ENCODE assay signal across 33 cellular contexts in the genomic region with DNA sequence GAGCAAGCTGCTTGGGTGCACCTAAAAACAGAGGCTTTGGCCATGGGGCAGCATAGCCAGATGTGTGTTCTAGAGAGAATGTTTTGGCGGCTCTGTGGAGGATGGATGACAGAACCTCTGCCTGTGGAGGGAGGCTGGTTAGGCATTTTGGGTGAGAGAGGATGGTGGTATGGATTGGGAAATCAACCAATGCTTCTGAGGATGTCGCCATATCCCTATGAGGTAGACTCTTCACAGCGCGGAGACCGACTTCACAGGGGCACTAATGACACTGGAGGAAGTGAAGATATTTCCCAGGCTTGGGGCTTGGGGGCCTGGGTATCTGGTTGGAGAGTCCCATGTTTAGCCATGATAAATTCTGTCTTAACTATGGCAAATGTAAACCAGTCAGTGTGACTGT.
"Had no signal": no experiment of that assay in that cellular context is flagged by ENCODE, and none has a peak within 500 bp of the region (broad histone marks: within the 10 kb centered on the region; RNA-seq: fewer than 3 reads in every experiment).

No MANE protein-coding gene starts in this region.

- H3K4me3 ChIP-seq: adrenal gland, cardiac muscle cell, colonic mucosa, dorsolateral prefrontal cortex, gastroesophageal sphincter, ovary, right lobe of liver, skin epidermis, stomach, thyroid gland, upper lobe of left lung had no signal

- ATAC-seq: activated CD4-positive, CD25-positive, alpha-beta regulatory T cell treated with anti-CD3 and anti-CD28 coated beads, Interleukin-2, amount 50 U/mL, for 24 hours; gastroesophageal sphincter; left colon; naive thymus-derived CD4-positive, alpha-beta T cell; right lobe of liver; stimulated activated memory B cell treated with anti-CD40 and anti-IgM and Interleukin-4, amounts not matched to agents 10 μg/mL and 1 μg/mL and 100 μg/mL, for 72 hours had no signal

- FAIRE-seq: kidney had no signal

- H3K36me3 ChIP-seq: adrenal gland, cardiac muscle cell, colonic mucosa, gastroesophageal sphincter, ovary, right lobe of liver, stomach, thyroid gland, upper lobe of left lung, WERI-Rb-1 had no signal

- DNase-seq: activated CD4-positive, alpha-beta T cell treated with anti-CD3 and anti-CD28 coated beads for 48 hours; activated CD4-positive, alpha-beta T cell treated with anti-CD3 and anti-CD28 coated beads, Interleukin-2, amount 50 U/mL, for 48 hours; activated CD8-positive, alpha-beta memory T cell treated with anti-CD3 and anti-CD28 coated beads for 24 hours; activated effector memory CD4-positive, alpha-beta T cell treated with anti-CD3 and anti-CD28 coated beads, Interleukin-2, amount 50 U/mL, for 16 hours; activated naive CD4-positive, alpha-beta T cell treated with anti-CD3 and anti-CD28 coated beads for 36 hours; activated naive CD8-positive, alpha-beta T cell treated with anti-CD3 and anti-CD28 coated beads for 36 hours; adrenal gland; aorta; cerebellar nuclear complex; colonic mucosa; dorsolateral prefrontal cortex; effector memory CD4-positive, alpha-beta T cell; erythroblast; hypothalamus; immature natural killer cell; kidney; midbrain; naive thymus-derived CD4-positive, alpha-beta T cell; ovary; right lobe of liver; stimulated activated CD4-positive, alpha-beta T cell treated with anti-CD3 and anti-CD28 coated beads, Interleukin-4, amount 100 ng/mL, for 4 hours; stimulated activated CD8-positive, alpha-beta memory T cell treated with anti-CD3 and anti-CD28 coated beads, Interleukin-4, amount 100 ng/mL, for 48 hours; stomach; T-helper 9 cell; thyroid gland; upper lobe of left lung; WERI-Rb-1 had no signal

- H3K9me3 ChIP-seq: adrenal gland, colonic mucosa, gastroesophageal sphincter, ovary, right lobe of liver, stomach, thyroid gland, upper lobe of left lung had no signal

- H3K4me1 ChIP-seq: adrenal gland, colonic mucosa, right lobe of liver, thyroid gland had no signal

- H3K27me3 ChIP-seq: adrenal gland, cardiac muscle cell, colonic mucosa, dorsolateral prefrontal cortex, gastroesophageal sphincter, ovary, right lobe of liver, stomach, thyroid gland, upper lobe of left lung had no signal

- H3K27ac ChIP-seq: adrenal gland, cardiac muscle cell, colonic mucosa, dorsolateral prefrontal cortex, gastroesophageal sphincter, ovary, right lobe of liver, skin epidermis, stomach, thyroid gland, upper lobe of left lung, WERI-Rb-1 had no signal
